In genomic region chr10:114471906-114472873, GRCh38 we compare ENCODE assay signal across 8 cellular contexts.
DNase-seq lines count a peak whose midpoint lies in the region; ATAC-seq and TF ChIP-seq lines count a peak whose summit lies in the region.

No MANE protein-coding gene starts in this region.

- POLR2A ChIA-PET in PC-9 (lab: Charles Lee; ENCODE audit: unreplicated experiment) = no interaction called here

- CTCF ChIA-PET in mammary epithelial cell (lab: Charles Lee; ENCODE audit: low non-redundant PET) (interaction anchor here (0.8 to 1.2 kb wide), 2 partner anchors 76 to 314 kb away, joined by 9 to 10 read pairs; no protein-coding TSS in a partner anchor), PC-9 (lab: Charles Lee) (interaction anchor here (0.6 to 1.0 kb wide), 5 partner anchors 165 to 1977 kb away, joined by 3 to 16 read pairs (median 3); no protein-coding TSS in a partner anchor)

- 68% methylated on average over 9 of the region's 11 CpGs for WGBS in mammary epithelial cell (ENCODE audit: low coverage, missing lambda C conversion rate)
- 67% methylated on average over 11 of the region's 11 CpGs for WGBS in hepatocyte (ENCODE audit: low lambda C conversion rate, missing lambda C conversion rate)
- 63 to 73% methylated on average over 11 of the region's 11 CpGs for WGBS in tibial nerve, 2 donors

- no peak for ATAC-seq in GM18517 (IDR thresholded peaks at IDR 0.05; ENCODE audit: unreplicated experiment)

- H3K27ac ChIP-seq in breast epithelium (peak overlapping the region; percentile 36 to 49), mammary epithelial cell (ENCODE audit: insufficient read depth, low read depth, low read length) (no peak overlapping the region), hepatocyte (peak overlapping the region; percentile 47), tibial nerve (peak overlapping the region in 3 of 4 donors; percentile 13 to 62 (median 24)), PC-9 (no peak overlapping the region)

- H3K9me3 ChIP-seq in breast epithelium (no peaks in the 10 kb centered on the region), mammary epithelial cell (replicated peaks; ENCODE audit: insufficient read depth, low read length) (no peaks in the 10 kb centered on the region), hepatocyte (ENCODE audit: low read depth) (no peaks in the 10 kb centered on the region), tibial nerve (no peaks in the 10 kb centered on the region), PC-9 (ENCODE audit: insufficient read depth, low read depth) (no peaks in the 10 kb centered on the region)

- H3F3A ChIP-seq in PC-9 (ENCODE audit: insufficient read depth, low read depth) = no peaks in the 10 kb centered on the region

- in situ Hi-C loops in mammary epithelial cell (cut with MboI; ENCODE audit: low sequenced_read_pairs in 2 of 2) = loop anchor here in 1 of 2 donors (5.0 to 25.0 kb wide), 2 partner anchors 75 to 315 kb away; no protein-coding TSS in a partner anchor

- H3K4me3 ChIP-seq in breast epithelium (no peak overlapping the region), mammary epithelial cell (replicated peaks in 1 of 3; ENCODE audit: insufficient read depth in 1 of 3, low read depth in 2 of 3, low read length in 3 of 3) (no peak overlapping the region), hepatocyte (no peak overlapping the region), tibial nerve (no peak overlapping the region), PC-9 (no peak overlapping the region)

- DNase-seq in breast epithelium (ENCODE audit: low spot score in 2 of 2) = no peak
- no peak for DNase-seq in mammary epithelial cell
- peak; percentile 38 for DNase-seq in NCI-H748 treated with DMSO at 0.1 percent for 48 hours (lab: John Stamatoyannopoulos, UW)
- peak; percentile 25 for DNase-seq in hepatocyte (ENCODE audit: low spot score)
- DNase-seq in tibial nerve (ENCODE audit: low spot score in 2 of 2) = no peak
- no peak for DNase-seq in medulla oblongata (ENCODE audit: extremely low spot score)
- DNase-seq in PC-9 = no peak

- H3K9me2 ChIP-seq in hepatocyte (replicated peaks; ENCODE audit: insufficient read depth) = no peaks in the 10 kb centered on the region
- H3K9me2 ChIP-seq in PC-9 (ENCODE audit: insufficient read depth) = no peaks in the 10 kb centered on the region

- no peak overlapping the region for H3K9ac ChIP-seq in mammary epithelial cell (ENCODE audit: insufficient read depth, low read length)

- no peak overlapping the region for H2AFZ ChIP-seq in mammary epithelial cell (ENCODE audit: low read depth, low read length)
- no peak overlapping the region for H2AFZ ChIP-seq in hepatocyte
- no peak overlapping the region for H2AFZ ChIP-seq in PC-9

- H4K20me1 ChIP-seq in mammary epithelial cell (ENCODE audit: insufficient read depth, low read length) (no peaks in the 10 kb centered on the region), hepatocyte (ENCODE audit: insufficient read depth, poor library complexity, severe bottlenecking) (no peaks in the 10 kb centered on the region), PC-9 (ENCODE audit: insufficient read depth) (no peaks in the 10 kb centered on the region)

- no peaks in the 10 kb centered on the region for H3K79me2 ChIP-seq in mammary epithelial cell (ENCODE audit: insufficient read depth, low read length)
- H3K79me2 ChIP-seq in hepatocyte = no peaks in the 10 kb centered on the region
- H3K79me2 ChIP-seq in PC-9 (ENCODE audit: low read depth) = no peaks in the 10 kb centered on the region

- H3K4me1 ChIP-seq in breast epithelium (no peaks in the 10 kb centered on the region), mammary epithelial cell (ENCODE audit: insufficient read depth, low read length) (no peaks in the 10 kb centered on the region), hepatocyte (ENCODE audit: insufficient read depth) (peaks cover 5% of the 10 kb centered on the region), tibial nerve (peaks cover 0 to 24% (median 2%) of the 10 kb centered on the region in 4 donors), PC-9 (replicated peaks; ENCODE audit: insufficient read depth) (peaks cover 8% of the 10 kb centered on the region; the same call in 1 of the 2 replicates)

- intact Hi-C loops in breast epithelium (cut with DNase I; ENCODE audit: low total_unique reads) = loop anchor here (10.0 kb wide), 1 partner anchor 73 kb away; no protein-coding TSS in a partner anchor
- intact Hi-C loops in mammary epithelial cell (cut with micrococcal nuclease) = loop anchor here (1.0 to 5.0 kb wide), 7 partner anchors 54 to 655 kb away; no protein-coding TSS in a partner anchor
- intact Hi-C loops in PC-9 (cut with micrococcal nuclease; ENCODE audit: unreplicated experiment) = loop anchor here (1.0 to 10.0 kb wide), 4 partner anchors 55 to 653 kb away; no protein-coding TSS in a partner anchor

- no peaks in the 10 kb centered on the region for H3K36me3 ChIP-seq in breast epithelium
- H3K36me3 ChIP-seq in mammary epithelial cell (ENCODE audit: insufficient read depth, low read length) = no peaks in the 10 kb centered on the region
- no peaks in the 10 kb centered on the region for H3K36me3 ChIP-seq in hepatocyte (replicated peaks; ENCODE audit: insufficient read depth, low read depth)
- H3K36me3 ChIP-seq in tibial nerve = peaks cover 0 to 30% (median 0%) of the 10 kb centered on the region in 3 donors
- no peaks in the 10 kb centered on the region for H3K36me3 ChIP-seq in PC-9 (ENCODE audit: low read depth)

- BruUV-seq in mammary epithelial cell (replicated peaks; lab: Mats Ljungman, UMichigan) (no TSS peak), PC-9 (replicated peaks; lab: Mats Ljungman, UMichigan) (no TSS peak)

- TF ChIP-seq EP300 in tibial nerve (IDR thresholded peaks at IDR 0.05) = no peak

- no peak overlapping the region for H3K4me2 ChIP-seq in mammary epithelial cell (ENCODE audit: insufficient read depth, low read depth, low read length)
- H3K4me2 ChIP-seq in hepatocyte = no peak overlapping the region
- H3K4me2 ChIP-seq in PC-9 = no peak overlapping the region

- no peaks in the 10 kb centered on the region for H3K27me3 ChIP-seq in breast epithelium
- H3K27me3 ChIP-seq in mammary epithelial cell (ENCODE audit: insufficient read depth, low read length) = no peaks in the 10 kb centered on the region
- no peaks in the 10 kb centered on the region for H3K27me3 ChIP-seq in hepatocyte
- H3K27me3 ChIP-seq in tibial nerve = no peaks in the 10 kb centered on the region
- no peaks in the 10 kb centered on the region for H3K27me3 ChIP-seq in PC-9 (ENCODE audit: insufficient read depth, low read depth)

- no peak for TF ChIP-seq POLR2A in breast epithelium (IDR thresholded peaks at IDR 0.05)
- TF ChIP-seq POLR2A in tibial nerve (IDR thresholded peaks at IDR 0.05) = no peak

- no peak for TF ChIP-seq CTCF in breast epithelium (IDR thresholded peaks at IDR 0.05)
- no peak for TF ChIP-seq CTCF in mammary epithelial cell (conservative IDR thresholded peaks at IDR 0.05 in 1 of 2, IDR thresholded peaks at IDR 0.05 in 1 of 2; ENCODE audit: extremely low read depth in 1 of 2, insufficient read depth in 1 of 2, low read depth in 1 of 2, low read length in 2 of 2)
- TF ChIP-seq CTCF in hepatocyte (IDR thresholded peaks at IDR 0.05; ENCODE audit: poor library complexity) = no peak
- no peak for TF ChIP-seq CTCF in tibial nerve (IDR thresholded peaks at IDR 0.05)
- TF ChIP-seq CTCF in PC-9 (conservative IDR thresholded peaks at IDR 0.05) = no peak

- dilution Hi-C loops in mammary epithelial cell (cut with HindIII; ENCODE audit: low sequenced_read_pairs) = no loop called here

Comparison
In these comparisons a context has a peak if more than half of its experiments do, and no peak if none do; other contexts are left out.
1. H3K27ac ChIP-seq: peak in breast epithelium (2 of 2), hepatocyte (single experiment) and tibial nerve (3 of 4); none in mammary epithelial cell (single experiment) and PC-9 (single experiment).
2. DNase-seq: peak in NCI-H748 treated with DMSO at 0.1 percent for 48 hours (single experiment) and hepatocyte (single experiment); none in breast epithelium (0 of 2), mammary epithelial cell (single experiment), tibial nerve (0 of 2), medulla oblongata (single experiment) and PC-9 (0 of 2).